Comparison of ENCODE assay signal across 16 cellular contexts in the genomic region with DNA sequence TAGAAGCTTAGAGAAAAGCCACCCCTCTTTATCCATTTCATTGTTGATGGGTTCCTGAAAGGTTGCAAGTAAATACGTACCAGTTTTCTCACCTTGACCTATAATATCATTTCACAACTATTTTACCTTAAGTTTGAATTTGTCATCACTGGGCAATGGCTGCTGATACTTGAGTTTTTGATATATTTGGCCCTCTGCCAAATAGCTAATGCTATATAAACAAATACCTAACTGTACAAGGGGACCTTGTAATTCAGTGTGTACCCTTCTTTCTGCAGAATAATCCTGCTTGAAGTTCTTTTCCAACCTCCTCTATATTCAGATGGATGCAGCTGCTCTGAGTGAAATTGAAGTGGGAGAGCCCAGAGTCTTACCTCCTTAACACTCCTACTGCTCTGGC. TPM values are rescaled to one million over a fixed set of nuclear protein-coding genes. Genes with fewer than 3 reads are reported as not detected.
A peak's percentile ranks its signal among the peaks of the same experiment; 100 is the strongest.
DNase-seq lines count a peak whose midpoint lies in the region; ATAC-seq lines count a peak whose summit lies in the region.
"Had no signal": no experiment of that assay in that cellular context is flagged by ENCODE, and none has a peak within 500 bp of the region (broad histone marks: within the 10 kb centered on the region; RNA-seq: fewer than 3 reads in every experiment).

No MANE protein-coding gene starts in this region.

- no peak for ATAC-seq in GM19467 (IDR thresholded peaks at IDR 0.05; ENCODE audit: unreplicated experiment)

- DNase-seq in DMS53 (lab: John Stamatoyannopoulos, UW): peak; percentile 26
- DNase-seq in DMS53 treated with DMSO at 0.1 percent for 48 hours (lab: John Stamatoyannopoulos, UW; ENCODE audit: unreplicated experiment): no peak
- peak; percentile 4 for DNase-seq in NCI-H82 (lab: John Stamatoyannopoulos, UW)
- DNase-seq in NCI-H82 treated with DMSO at 0.1 percent for 48 hours (lab: John Stamatoyannopoulos, UW; ENCODE audit: unreplicated experiment): no peak
- DNase-seq in NCI-H1105 (lab: John Stamatoyannopoulos, UW): peak; percentile 32
- DNase-seq in dermis blood vessel endothelial cell: peak; percentile 0
- DNase-seq: 8988T; AML-193; Caco-2; CD8-positive, alpha-beta memory T cell; DMS79 treated with DMSO at 0.1 percent for 48 hours; EL; HFFc6 had no signal

RNA-seq across cellular contexts. Expression of gene GLUD2, which starts 19.0 kb away (rescaled TPM):
- total RNA-seq in dermis blood vessel endothelial cell: 1.1 and 2.6 TPM in 2 replicates

RNA-seq across cellular contexts. Expression of gene CT47A1, which starts 42.9 kb away (rescaled TPM):
- total RNA-seq in dermis blood vessel endothelial cell: not detected in 2 replicates
- total RNA-seq: Caco-2; CD8-positive, alpha-beta memory T cell; H1; HFFc6; HT1080 had no signal

RNA-seq across cellular contexts. Expression of gene CT47A2, which starts 47.7 kb away (rescaled TPM):
- not detected in 2 replicates for total RNA-seq in dermis blood vessel endothelial cell
- total RNA-seq: Caco-2; CD8-positive, alpha-beta memory T cell; H1; HFFc6; HT1080 had no signal

RNA-seq across cellular contexts. Expression of gene CT47A3, which starts 52.6 kb away (rescaled TPM):
- total RNA-seq in dermis blood vessel endothelial cell: not detected in 2 replicates
- total RNA-seq: Caco-2; CD8-positive, alpha-beta memory T cell; H1; HFFc6; HT1080 had no signal

RNA-seq across cellular contexts. Expression of gene CT47A4, which starts 57.4 kb away (rescaled TPM):
- not detected in 2 replicates for total RNA-seq in dermis blood vessel endothelial cell
- total RNA-seq: Caco-2; CD8-positive, alpha-beta memory T cell; H1; HFFc6; HT1080 had no signal

Comparison
In these comparisons a context has a peak if more than half of its experiments do, and no peak if none do; other contexts are left out.
1. DNase-seq: peak in DMS53 (single experiment), NCI-H82 (single experiment), NCI-H1105 (single experiment) and dermis blood vessel endothelial cell (single experiment); none in DMS53 treated with DMSO at 0.1 percent for 48 hours (single experiment) and NCI-H82 treated with DMSO at 0.1 percent for 48 hours (single experiment).